In genomic region chr16:88806491-88807111, GRCh38 we compare ENCODE assay signal across 1 cellular context.
TF ChIP-seq lines count a peak whose summit lies in the region.

No MANE protein-coding gene starts in this region.

TF ChIP-seq in K562, 482 proteins besides CTCF, POLR2A, EP300 and RAD21:
- TF ChIP-seq CBFA2T3 (IDR thresholded peaks at IDR 0.05) (peak; percentile 54; the same call in 1 of the 2 replicates), FIP1L1 (IDR thresholded peaks at IDR 0.05; ENCODE audit: low read depth, low read length, poor library complexity, severe bottlenecking) (peak; percentile 66), POLR2AphosphoS5 (IDR thresholded peaks at IDR 0.05; ENCODE audit: control insufficient read depth, insufficient read depth, low read depth, low read length) (0 out of 2 replicates have a peak, but pooled peaks have one; percentile 7), PHF8 (IDR thresholded peaks at IDR 0.05; ENCODE audit: borderline replicate concordance, low read length) (no peak), ETV1 (tag; conservative IDR thresholded peaks at IDR 0.05; ENCODE audit: low read depth) (no peak), ZBTB1 (CRISPR knock-in tag; IDR thresholded peaks at IDR 0.05; ENCODE audit: borderline replicate concordance, low read depth) (no peak), ZBTB33 (CRISPR knock-in tag; IDR thresholded peaks at IDR 0.05) (peak; percentile 41; the same call in 1 of the 2 replicates), PML (IDR thresholded peaks at IDR 0.05; ENCODE audit: low read length) (0 out of 2 replicates have a peak, but pooled peaks have one; percentile 17)
